ENCODE assay signal across 11 cellular contexts in genomic region chr1:117740461-117740860, GRCh38.
"Had no signal": no experiment of that assay in that cellular context is flagged by ENCODE, and none has a peak within 500 bp of the region (broad histone marks: within the 10 kb centered on the region; RNA-seq: fewer than 3 reads in every experiment).

No MANE protein-coding gene starts in this region.

- H3K9me3 Mint-ChIP-seq: activated CD4-positive, alpha-beta memory T cell treated with anti-CD3 and anti-CD28 coated beads, Interleukin-2, amount 10 ng/mL, durations not matched to agents 7 days and 5 days; activated naive CD4-positive, alpha-beta T cell treated with anti-CD3 and anti-CD28 coated beads, Interleukin-2, amount 10 ng/mL, durations not matched to agents 7 days and 5 days; activated T-cell treated with anti-CD3 and anti-CD28 coated beads, Interleukin-2, amount 50 U/mL, for 24 hours; stimulated activated effector memory CD8-positive, alpha-beta T cell treated with anti-CD3 and anti-CD28 coated beads, Interleukin-12 subunit alpha, Interleukin-12 subunit beta, amount 100 ng/mL, for 72 hours had no signal

- H3K36me3 ChIP-seq: ascending aorta, ovary had no signal

- H3K9me3 ChIP-seq: ascending aorta, ovary had no signal

- H3K4me3 ChIP-seq: ascending aorta, dorsolateral prefrontal cortex, ovary had no signal

- H3K27ac Mint-ChIP-seq: activated CD4-positive, alpha-beta memory T cell treated with anti-CD3 and anti-CD28 coated beads, Interleukin-2, amount 10 ng/mL, durations not matched to agents 7 days and 5 days; activated naive CD4-positive, alpha-beta T cell treated with anti-CD3 and anti-CD28 coated beads, Interleukin-2, amount 10 ng/mL, durations not matched to agents 7 days and 5 days; activated T-cell treated with anti-CD3 and anti-CD28 coated beads, Interleukin-2, amount 50 U/mL, for 24 hours; stimulated activated effector memory CD8-positive, alpha-beta T cell treated with anti-CD3 and anti-CD28 coated beads, Interleukin-12 subunit alpha, Interleukin-12 subunit beta, amount 100 ng/mL, for 72 hours had no signal

- H3K27me3 ChIP-seq: ascending aorta, dorsolateral prefrontal cortex, ovary had no signal

- DNase-seq: activated CD4-positive, alpha-beta memory T cell treated with anti-CD3 and anti-CD28 coated beads, Interleukin-2, amount 10 ng/mL, durations not matched to agents 7 days and 5 days; activated naive CD4-positive, alpha-beta T cell treated with anti-CD3 and anti-CD28 coated beads, Interleukin-2, amount 10 ng/mL, durations not matched to agents 7 days and 5 days; activated T-cell treated with anti-CD3 and anti-CD28 coated beads, Interleukin-2, amount 50 U/mL, for 24 hours; dorsolateral prefrontal cortex; hypothalamus; kidney; ovary; T-helper 1 cell had no signal

- ATAC-seq: stimulated activated effector memory CD8-positive, alpha-beta T cell treated with anti-CD3 and anti-CD28 coated beads, Interleukin-12 subunit alpha, Interleukin-12 subunit beta, amount 100 ng/mL, for 72 hours had no signal

- H3K27ac ChIP-seq: ascending aorta, dorsolateral prefrontal cortex, ovary, VCaP had no signal

- H3K36me3 Mint-ChIP-seq: activated naive CD4-positive, alpha-beta T cell treated with anti-CD3 and anti-CD28 coated beads, Interleukin-2, amount 10 ng/mL, durations not matched to agents 7 days and 5 days; stimulated activated effector memory CD8-positive, alpha-beta T cell treated with anti-CD3 and anti-CD28 coated beads, Interleukin-12 subunit alpha, Interleukin-12 subunit beta, amount 100 ng/mL, for 72 hours had no signal

- H3K4me3 Mint-ChIP-seq: activated CD4-positive, alpha-beta memory T cell treated with anti-CD3 and anti-CD28 coated beads, Interleukin-2, amount 10 ng/mL, durations not matched to agents 7 days and 5 days; activated naive CD4-positive, alpha-beta T cell treated with anti-CD3 and anti-CD28 coated beads, Interleukin-2, amount 10 ng/mL, durations not matched to agents 7 days and 5 days; activated T-cell treated with anti-CD3 and anti-CD28 coated beads, Interleukin-2, amount 50 U/mL, for 24 hours; stimulated activated effector memory CD8-positive, alpha-beta T cell treated with anti-CD3 and anti-CD28 coated beads, Interleukin-12 subunit alpha, Interleukin-12 subunit beta, amount 100 ng/mL, for 72 hours had no signal

- H3K27me3 Mint-ChIP-seq: activated T-cell treated with anti-CD3 and anti-CD28 coated beads, Interleukin-2, amount 50 U/mL, for 24 hours had no signal
